In genomic region chr2:105329561-105330495, GRCh38 we compare ENCODE assay signal across 8 cellular contexts. TPM values are rescaled to one million over a fixed set of nuclear protein-coding genes. Genes with fewer than 3 reads are reported as not detected.
DNase-seq lines count a peak whose midpoint lies in the region; ATAC-seq lines count a peak whose summit lies in the region.

TGFBRAP1 (minus strand) TSS chr2:105329735; CDS start chr2:105308301, 21,434 bp downstream.

- intact Hi-C loops in right cardiac atrium (cut with DNase I): no loop called here

- peak within 1 kb of the TSS; percentile 91 for H3K9ac ChIP-seq in HUES64 (ENCODE audit: low read depth, low read length)

- peak; percentile 64 for DNase-seq in EH (ENCODE audit: low read depth)
- DNase-seq in SW480 (ENCODE audit: low spot score): peak; percentile 62
- DNase-seq in amniotic epithelial cell (ENCODE audit: low read depth): peak; percentile 35
- DNase-seq in right cardiac atrium: peak; percentile 62 to 86 (median 81)
- no peak for DNase-seq in pulmonary artery endothelial cell (ENCODE audit: low read depth, low spot score)
- no peak for DNase-seq in GOT3 (lab: John Stamatoyannopoulos, UW)

- WGBS in HUES64: 3% methylated on average over 101 of the region's 101 CpGs
- WGBS in right cardiac atrium: 2% methylated on average over 101 of the region's 101 CpGs

- peak; percentile 82 for ATAC-seq in GM21515 (IDR thresholded peaks at IDR 0.05; ENCODE audit: unreplicated experiment)
- ATAC-seq in right cardiac atrium: peak; percentile 88 to 89

- H3K4me3 ChIP-seq in HUES64 (ENCODE audit: low read length) (peak within 1 kb of the TSS; percentile 74), right cardiac atrium (ENCODE audit: low read length) (peak within 1 kb of the TSS; percentile 92)

- H3K27ac ChIP-seq in HUES64 (ENCODE audit: low read depth, low read length) (peak within 1 kb of the TSS; percentile 66), right cardiac atrium (ENCODE audit: low read length) (peak within 1 kb of the TSS; percentile 55)

- H3K36me3 ChIP-seq in HUES64 (ENCODE audit: insufficient read depth, low read length): peaks cover 10% of the 10 kb centered on the region; the same call in 1 of the 2 replicates

- H3K4me1 ChIP-seq in HUES64 (ENCODE audit: insufficient read depth, low read length) (peaks cover 16% of the 10 kb centered on the region), right cardiac atrium (ENCODE audit: control insufficient read depth, insufficient read depth, low read length) (no peaks in the 10 kb centered on the region)

- H3K27me3 ChIP-seq in HUES64 (ENCODE audit: insufficient read depth, low read length) (0 out of 2 replicates have a peak, but pooled peaks cover 9% of the 10 kb centered on the region), right cardiac atrium (ENCODE audit: control insufficient read depth, insufficient read depth) (no peaks in the 10 kb centered on the region)

- no peaks in the 10 kb centered on the region for H3K9me3 ChIP-seq in HUES64 (ENCODE audit: insufficient read depth, low read depth, low read length)
- H3K9me3 ChIP-seq in right cardiac atrium (ENCODE audit: control insufficient read depth, low read length): no peaks in the 10 kb centered on the region

RNA-seq across cellular contexts. Expression of gene TGFBRAP1, which starts in this region (rescaled TPM):
- polyA plus RNA-seq in HUES64 (2013, experiment 1 of 2): 14.8 TPM
- 13.9 TPM for polyA plus RNA-seq in HUES64 (2013, experiment 2 of 2)
- total RNA-seq in right cardiac atrium (10 to 100 TPM in 3 of 4 donors, 1 to 10 TPM in 1; 9.9 to 12.5 (median 11.8) TPM), pulmonary artery endothelial cell (46.0 and 48.4 TPM in 2 replicates)
- 3.6 TPM for polyA plus RNA-seq in right cardiac atrium

Comparison
In these comparisons a context has a peak if more than half of its experiments do, and no peak if none do; other contexts are left out.
1. DNase-seq: peak in EH (single experiment), SW480 (single experiment), amniotic epithelial cell (single experiment) and right cardiac atrium (3 of 3); none in pulmonary artery endothelial cell (single experiment) and GOT3 (single experiment).